Comparison of ENCODE assay signal across 1 cellular context in the genomic region with DNA sequence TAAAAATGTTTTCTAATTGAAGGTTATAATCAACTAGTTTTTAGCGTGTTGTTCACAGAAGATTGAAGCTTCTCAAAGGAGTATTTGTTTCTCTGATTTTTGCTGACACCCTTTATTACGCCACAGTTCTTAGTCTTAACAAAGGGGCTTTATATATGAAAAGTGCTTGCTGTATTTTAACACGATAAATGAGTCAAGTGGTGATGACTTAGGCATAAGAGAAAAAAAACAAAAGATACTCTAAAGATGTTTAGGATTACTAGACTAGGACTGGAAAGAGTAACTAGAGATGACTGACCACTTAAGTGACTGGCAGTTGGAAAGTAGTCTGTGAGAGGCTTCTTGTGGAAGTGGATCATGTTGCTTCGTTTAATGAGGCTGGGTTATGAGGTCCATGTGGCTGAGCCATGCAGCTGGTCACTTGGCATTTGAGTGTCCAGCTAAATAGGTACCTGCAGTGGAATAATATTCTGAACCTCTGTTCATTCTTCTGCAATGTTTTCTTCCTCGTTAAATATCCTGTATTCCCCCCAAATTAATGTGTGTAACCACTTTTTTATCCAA.
TF ChIP-seq lines count a peak whose summit lies in the region.

No MANE protein-coding gene starts in this region.

TF ChIP-seq in GM23338, 12 proteins besides CTCF, POLR2A, EP300 and RAD21 (continued from another document):
- TF ChIP-seq, protein P1, sequence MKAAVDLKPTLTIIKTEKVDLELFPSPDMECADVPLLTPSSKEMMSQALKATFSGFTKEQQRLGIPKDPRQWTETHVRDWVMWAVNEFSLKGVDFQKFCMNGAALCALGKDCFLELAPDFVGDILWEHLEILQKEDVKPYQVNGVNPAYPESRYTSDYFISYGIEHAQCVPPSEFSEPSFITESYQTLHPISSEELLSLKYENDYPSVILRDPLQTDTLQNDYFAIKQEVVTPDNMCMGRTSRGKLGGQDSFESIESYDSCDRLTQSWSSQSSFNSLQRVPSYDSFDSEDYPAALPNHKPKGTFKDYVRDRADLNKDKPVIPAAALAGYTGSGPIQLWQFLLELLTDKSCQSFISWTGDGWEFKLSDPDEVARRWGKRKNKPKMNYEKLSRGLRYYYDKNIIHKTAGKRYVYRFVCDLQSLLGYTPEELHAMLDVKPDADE (IDR thresholded peaks at IDR 0.05), result no peak
- no peak for TF ChIP-seq STAT1 (IDR thresholded peaks at IDR 0.05; ENCODE audit: unreplicated experiment)
- TF ChIP-seq, protein P2, sequence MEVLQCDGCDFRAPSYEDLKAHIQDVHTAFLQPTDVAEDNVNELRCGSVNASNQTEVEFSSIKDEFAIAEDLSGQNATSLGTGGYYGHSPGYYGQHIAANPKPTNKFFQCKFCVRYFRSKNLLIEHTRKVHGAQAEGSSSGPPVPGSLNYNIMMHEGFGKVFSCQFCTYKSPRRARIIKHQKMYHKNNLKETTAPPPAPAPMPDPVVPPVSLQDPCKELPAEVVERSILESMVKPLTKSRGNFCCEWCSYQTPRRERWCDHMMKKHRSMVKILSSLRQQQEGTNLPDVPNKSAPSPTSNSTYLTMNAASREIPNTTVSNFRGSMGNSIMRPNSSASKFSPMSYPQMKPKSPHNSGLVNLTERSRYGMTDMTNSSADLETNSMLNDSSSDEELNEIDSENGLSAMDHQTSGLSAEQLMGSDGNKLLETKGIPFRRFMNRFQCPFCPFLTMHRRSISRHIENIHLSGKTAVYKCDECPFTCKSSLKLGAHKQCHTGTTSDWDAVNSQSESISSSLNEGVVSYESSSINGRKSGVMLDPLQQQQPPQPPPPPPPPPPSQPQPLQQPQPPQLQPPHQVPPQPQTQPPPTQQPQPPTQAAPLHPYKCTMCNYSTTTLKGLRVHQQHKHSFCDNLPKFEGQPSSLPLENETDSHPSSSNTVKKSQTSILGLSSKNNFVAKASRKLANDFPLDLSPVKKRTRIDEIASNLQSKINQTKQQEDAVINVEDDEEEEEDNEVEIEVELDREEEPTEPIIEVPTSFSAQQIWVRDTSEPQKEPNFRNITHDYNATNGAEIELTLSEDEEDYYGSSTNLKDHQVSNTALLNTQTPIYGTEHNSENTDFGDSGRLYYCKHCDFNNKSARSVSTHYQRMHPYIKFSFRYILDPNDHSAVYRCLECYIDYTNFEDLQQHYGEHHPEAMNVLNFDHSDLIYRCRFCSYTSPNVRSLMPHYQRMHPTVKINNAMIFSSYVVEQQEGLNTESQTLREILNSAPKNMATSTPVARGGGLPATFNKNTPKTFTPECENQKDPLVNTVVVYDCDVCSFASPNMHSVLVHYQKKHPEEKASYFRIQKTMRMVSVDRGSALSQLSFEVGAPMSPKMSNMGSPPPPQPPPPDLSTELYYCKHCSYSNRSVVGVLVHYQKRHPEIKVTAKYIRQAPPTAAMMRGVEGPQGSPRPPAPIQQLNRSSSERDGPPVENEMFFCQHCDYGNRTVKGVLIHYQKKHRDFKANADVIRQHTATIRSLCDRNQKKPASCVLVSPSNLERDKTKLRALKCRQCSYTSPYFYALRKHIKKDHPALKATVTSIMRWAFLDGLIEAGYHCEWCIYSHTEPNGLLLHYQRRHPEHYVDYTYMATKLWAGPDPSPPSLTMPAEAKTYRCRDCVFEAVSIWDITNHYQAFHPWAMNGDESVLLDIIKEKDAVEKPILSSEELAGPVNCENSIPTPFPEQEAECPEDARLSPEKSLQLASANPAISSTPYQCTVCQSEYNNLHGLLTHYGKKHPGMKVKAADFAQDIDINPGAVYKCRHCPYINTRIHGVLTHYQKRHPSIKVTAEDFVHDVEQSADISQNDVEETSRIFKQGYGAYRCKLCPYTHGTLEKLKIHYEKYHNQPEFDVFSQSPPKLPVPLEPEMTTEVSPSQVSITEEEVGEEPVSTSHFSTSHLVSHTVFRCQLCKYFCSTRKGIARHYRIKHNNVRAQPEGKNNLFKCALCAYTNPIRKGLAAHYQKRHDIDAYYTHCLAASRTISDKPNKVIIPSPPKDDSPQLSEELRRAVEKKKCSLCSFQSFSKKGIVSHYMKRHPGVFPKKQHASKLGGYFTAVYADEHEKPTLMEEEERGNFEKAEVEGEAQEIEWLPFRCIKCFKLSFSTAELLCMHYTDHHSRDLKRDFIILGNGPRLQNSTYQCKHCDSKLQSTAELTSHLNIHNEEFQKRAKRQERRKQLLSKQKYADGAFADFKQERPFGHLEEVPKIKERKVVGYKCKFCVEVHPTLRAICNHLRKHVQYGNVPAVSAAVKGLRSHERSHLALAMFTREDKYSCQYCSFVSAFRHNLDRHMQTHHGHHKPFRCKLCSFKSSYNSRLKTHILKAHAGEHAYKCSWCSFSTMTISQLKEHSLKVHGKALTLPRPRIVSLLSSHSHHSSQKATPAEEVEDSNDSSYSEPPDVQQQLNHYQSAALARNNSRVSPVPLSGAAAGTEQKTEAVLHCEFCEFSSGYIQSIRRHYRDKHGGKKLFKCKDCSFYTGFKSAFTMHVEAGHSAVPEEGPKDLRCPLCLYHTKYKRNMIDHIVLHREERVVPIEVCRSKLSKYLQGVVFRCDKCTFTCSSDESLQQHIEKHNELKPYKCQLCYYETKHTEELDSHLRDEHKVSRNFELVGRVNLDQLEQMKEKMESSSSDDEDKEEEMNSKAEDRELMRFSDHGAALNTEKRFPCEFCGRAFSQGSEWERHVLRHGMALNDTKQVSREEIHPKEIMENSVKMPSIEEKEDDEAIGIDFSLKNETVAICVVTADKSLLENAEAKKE (CRISPR knock-in tag; IDR thresholded peaks at IDR 0.05), result no peak
- TF ChIP-seq EZH2 (IDR thresholded peaks at IDR 0.05; ENCODE audit: low read depth, unreplicated experiment), result no peak
- TF ChIP-seq JUNB (IDR thresholded peaks at IDR 0.05; ENCODE audit: unreplicated experiment), result no peak
- no peak for TF ChIP-seq POLR2AphosphoS5 (IDR thresholded peaks at IDR 0.05; ENCODE audit: low read depth)
